10 cellular contexts compared by ENCODE assay signal in the genomic region with DNA sequence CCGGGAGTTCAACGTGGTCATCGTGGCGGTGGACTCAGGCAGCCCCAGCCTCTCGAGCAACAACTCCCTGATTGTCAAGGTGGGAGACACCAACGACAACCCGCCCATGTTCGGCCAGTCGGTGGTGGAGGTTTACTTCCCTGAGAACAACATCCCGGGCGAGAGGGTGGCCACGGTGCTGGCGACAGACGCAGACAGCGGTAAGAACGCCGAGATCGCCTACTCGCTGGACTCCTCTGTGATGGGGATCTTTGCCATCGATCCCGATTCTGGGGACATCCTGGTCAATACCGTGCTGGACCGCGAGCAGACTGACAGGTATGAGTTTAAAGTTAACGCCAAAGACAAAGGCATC. TPM values are rescaled to one million over a fixed set of nuclear protein-coding genes. Genes with fewer than 3 reads are reported as not detected.
DNase-seq lines count a peak whose midpoint lies in the region; ATAC-seq and TF ChIP-seq lines count a peak whose summit lies in the region.
"Had no signal": no experiment of that assay in that cellular context is flagged by ENCODE, and none has a peak within 500 bp of the region (broad histone marks: within the 10 kb centered on the region; RNA-seq: fewer than 3 reads in every experiment).

No MANE protein-coding gene starts in this region.

- peak overlapping the region; percentile 49; the same call in 1 of the 2 replicates for H3K4me3 ChIP-seq in BJ (ENCODE audit: low read depth, low read length)

- no peak overlapping the region for H3K4me3 Mint-ChIP-seq in activated CD8-positive, alpha-beta T cell treated with anti-CD3 and anti-CD28 coated beads for 36 hours
- H3K4me3 Mint-ChIP-seq in osteocyte (ENCODE audit: unreplicated experiment) (peak overlapping the region; percentile 89), immature natural killer cell (peak overlapping the region in 2 of 5 donors; percentile 41 to 60)

- no peak for TF ChIP-seq CTCF in BJ (IDR thresholded peaks at IDR 0.05; ENCODE audit: insufficient read depth, low read depth, low read length)
- no peak for TF ChIP-seq CTCF in activated CD8-positive, alpha-beta T cell treated with anti-CD3 and anti-CD28 coated beads for 36 hours (IDR thresholded peaks at IDR 0.05)
- TF ChIP-seq CTCF in osteocyte (IDR thresholded peaks at IDR 0.05), result no peak

- H3K27ac Mint-ChIP-seq in activated CD8-positive, alpha-beta T cell treated with anti-CD3 and anti-CD28 coated beads for 36 hours, result no peak overlapping the region
- H3K27ac Mint-ChIP-seq in osteocyte (ENCODE audit: unreplicated experiment), result peak overlapping the region; percentile 84
- H3K27ac Mint-ChIP-seq in immature natural killer cell, result no peak overlapping the region

- peaks cover 8% of the 10 kb centered on the region for H3K27me3 ChIP-seq in BJ (ENCODE audit: control insufficient read depth, insufficient read depth, low read length)

- no peak for ATAC-seq in activated CD8-positive, alpha-beta T cell treated with anti-CD3 and anti-CD28 coated beads for 36 hours

- no peaks in the 10 kb centered on the region for H3K9me3 Mint-ChIP-seq in activated CD8-positive, alpha-beta T cell treated with anti-CD3 and anti-CD28 coated beads for 36 hours
- H3K9me3 Mint-ChIP-seq in osteocyte (ENCODE audit: unreplicated experiment) (no peaks in the 10 kb centered on the region), immature natural killer cell (peaks cover 2 to 36% (median 17%) of the 10 kb centered on the region in 6 donors)

- no peaks in the 10 kb centered on the region for H3K36me3 ChIP-seq in BJ (ENCODE audit: control insufficient read depth, insufficient read depth, low read length)

- H3K27me3 Mint-ChIP-seq in activated CD8-positive, alpha-beta T cell treated with anti-CD3 and anti-CD28 coated beads for 36 hours, result peaks cover 53% of the 10 kb centered on the region
- H3K27me3 Mint-ChIP-seq in osteocyte (ENCODE audit: unreplicated experiment) (no peaks in the 10 kb centered on the region), immature natural killer cell (ENCODE audit: low read depth in 3 of 3) (peaks cover 6 to 24% (median 22%) of the 10 kb centered on the region in 3 donors)

- H3K36me3 Mint-ChIP-seq in activated CD8-positive, alpha-beta T cell treated with anti-CD3 and anti-CD28 coated beads for 36 hours (ENCODE audit: low read depth), result peaks cover 7% of the 10 kb centered on the region
- H3K36me3 Mint-ChIP-seq in osteocyte (ENCODE audit: unreplicated experiment) (peaks cover 21% of the 10 kb centered on the region), immature natural killer cell (peaks cover 0 to 11% (median 0%) of the 10 kb centered on the region in 3 donors)

- DNase-seq in BJ (ENCODE audit: low read depth) (no peak), head of caudate nucleus (peak in 23 of 42 donors; percentile 5 to 52 (median 20)), osteocyte (ENCODE audit: extremely low spot score, unreplicated experiment) (no peak), iPS-NIHi11 (ENCODE audit: low spot score) (no peak), immature natural killer cell (no peak), Kasumi-1 (lab: John Stamatoyannopoulos, UW) (no peak), AG08395 (ENCODE audit: low spot score) (no peak)
- peak; percentile 1 for DNase-seq in activated CD8-positive, alpha-beta T cell treated with anti-CD3 and anti-CD28 coated beads for 36 hours
- DNase-seq: kidney glomerular epithelial cell, NCI-H526 had no signal

- CTCF ChIA-PET in BJ (lab: Yijun Ruan, JAX), result interaction anchor here (1.4 to 1.8 kb wide), 2 partner anchors 10 to 15 kb away, joined by 3 to 5 read pairs; no protein-coding TSS in a partner anchor
- CTCF ChIA-PET in activated CD8-positive, alpha-beta T cell treated with anti-CD3 and anti-CD28 coated beads for 36 hours (lab: Charles Lee), result no interaction called here

- POLR2A ChIA-PET in BJ (lab: Charles Lee), result no interaction called here
- POLR2A ChIA-PET in activated CD8-positive, alpha-beta T cell treated with anti-CD3 and anti-CD28 coated beads for 36 hours (lab: Charles Lee), result no interaction called here

- H3K4me1 Mint-ChIP-seq in activated CD8-positive, alpha-beta T cell treated with anti-CD3 and anti-CD28 coated beads for 36 hours (ENCODE audit: low read depth), result peaks cover 28% of the 10 kb centered on the region
- H3K4me1 Mint-ChIP-seq in osteocyte (ENCODE audit: unreplicated experiment) (peaks cover 30% of the 10 kb centered on the region), immature natural killer cell (peaks cover 13 to 14% of the 10 kb centered on the region in 2 donors)

- intact Hi-C loops in activated CD8-positive, alpha-beta T cell treated with anti-CD3 and anti-CD28 coated beads for 36 hours (cut with micrococcal nuclease), result no loop called here
- intact Hi-C loops in head of caudate nucleus (cut with DNase I), result no loop called here

RNA-seq across cellular contexts. Expression of gene PCDH7, which starts 2.7 kb away (rescaled TPM):
- 11.8 and 15.3 TPM in 2 replicates for polyA plus RNA-seq in BJ (2011; rRNA removed)
- polyA minus RNA-seq in BJ (2011; rRNA and poly(A)+ RNA removed), result 31.0 and 36.4 TPM in 2 replicates
- not detected for total RNA-seq in activated CD8-positive, alpha-beta T cell treated with anti-CD3 and anti-CD28 coated beads for 36 hours
- 139 and 147 TPM in 2 replicates for total RNA-seq in osteocyte
- polyA plus RNA-seq in immature natural killer cell, result not detected

Comparison
In these comparisons a context has a peak if more than half of its experiments do, and no peak if none do; other contexts are left out.
1. DNase-seq: peak in activated CD8-positive, alpha-beta T cell treated with anti-CD3 and anti-CD28 coated beads for 36 hours (single experiment) and head of caudate nucleus (23 of 42); none in BJ (single experiment), osteocyte (single experiment), iPS-NIHi11 (single experiment), immature natural killer cell (0 of 3), Kasumi-1 (0 of 2) and AG08395 (single experiment).
2. RNA of gene PCDH7, which starts 2.7 kb away (total RNA-seq): 139 to 147 TPM in osteocyte; not detected in activated CD8-positive, alpha-beta T cell treated with anti-CD3 and anti-CD28 coated beads for 36 hours; every median in the first group is over 100 times any median in the second.